In genomic region chr3:182683335-182684257, GRCh38 we compare ENCODE assay signal across 8 cellular contexts.
DNase-seq lines count a peak whose midpoint lies in the region; ATAC-seq, FAIRE-seq and TF ChIP-seq lines count a peak whose summit lies in the region.

No MANE protein-coding gene starts in this region.

- FAIRE-seq in frontal cortex (lab: Jason Lieb, UNC), result peak; percentile 89

- H3K36me3 Mint-ChIP-seq in type B pancreatic cell, result no peaks in the 10 kb centered on the region

- H3K27ac Mint-ChIP-seq in type B pancreatic cell, result peak overlapping the region; percentile 77

- DNase-seq in EH (ENCODE audit: low read depth), result peak; percentile 66
- DNase-seq in KG1 (lab: John Stamatoyannopoulos, UW), result peak; percentile 53
- DNase-seq in RKO (ENCODE audit: low spot score), result peak; percentile 72
- peak; percentile 78 for DNase-seq in activated effector memory CD4-positive, alpha-beta T cell treated with anti-CD3 and anti-CD28 coated beads, Interleukin-2, amount 50 U/mL, for 16 hours
- peak; percentile 76 to 78 for DNase-seq in frontal cortex (ENCODE audit: low spot score in 2 of 2)
- peak; percentile 35 for DNase-seq in non-pigmented ciliary epithelial cell (ENCODE audit: low read depth)
- DNase-seq in type B pancreatic cell (ENCODE audit: extremely low spot score, unreplicated experiment), result peak; percentile 76

- peaks cover 17% of the 10 kb centered on the region for H3K27me3 Mint-ChIP-seq in type B pancreatic cell

- ATAC-seq in GM21723 (IDR thresholded peaks at IDR 0.05; ENCODE audit: unreplicated experiment), result peak; percentile 79

- H3K4me3 Mint-ChIP-seq in type B pancreatic cell, result peak overlapping the region; percentile 83

- H3K4me1 Mint-ChIP-seq in type B pancreatic cell (ENCODE audit: unreplicated experiment), result peaks cover 11% of the 10 kb centered on the region

- peak; percentile 95 for TF ChIP-seq CTCF in type B pancreatic cell (conservative IDR thresholded peaks at IDR 0.05)

- H3K9me3 Mint-ChIP-seq in type B pancreatic cell, result no peaks in the 10 kb centered on the region

Comparison
In these comparisons a context has a peak if more than half of its experiments do, and no peak if none do; other contexts are left out.
1. Peak in every context shown above with its lines: DNase-seq and ATAC-seq.